8 cellular contexts compared by ENCODE assay signal in genomic region chr2:215917953-215918620, GRCh38.
DNase-seq lines count a peak whose midpoint lies in the region; ATAC-seq and TF ChIP-seq lines count a peak whose summit lies in the region.

No MANE protein-coding gene starts in this region.

- peaks cover 26% of the 10 kb centered on the region for H3K4me1 Mint-ChIP-seq in T-helper 2 cell treated with Interferon-gamma antibody and Interleukin-4, amounts not matched to agents 5 μg/mL and 100 μg/mL, for 36 hours (ENCODE audit: low read depth)

- no peak for ATAC-seq in heart left ventricle
- ATAC-seq in HG02981 (IDR thresholded peaks at IDR 0.05; ENCODE audit: unreplicated experiment), result peak; percentile 76

- peaks cover 8% of the 10 kb centered on the region for H3K4me1 ChIP-seq in cardiac muscle cell (ENCODE audit: low read depth)
- peaks cover 0 to 17% (median 0%) of the 10 kb centered on the region in 12 donors for H3K4me1 ChIP-seq in heart left ventricle
- peaks cover 6 to 10% of the 10 kb centered on the region in 2 donors for H3K4me1 ChIP-seq in muscle layer of duodenum (ENCODE audit: control insufficient read depth in 1 of 2, insufficient read depth in 2 of 2, low read length in 2 of 2)

- peak overlapping the region; percentile 37 for H3K27ac Mint-ChIP-seq in T-helper 2 cell treated with Interferon-gamma antibody and Interleukin-4, amounts not matched to agents 5 μg/mL and 100 μg/mL, for 36 hours

- no peaks in the 10 kb centered on the region for H3K9me3 Mint-ChIP-seq in T-helper 2 cell treated with Interferon-gamma antibody and Interleukin-4, amounts not matched to agents 5 μg/mL and 100 μg/mL, for 36 hours

- no peaks in the 10 kb centered on the region for H3K36me3 Mint-ChIP-seq in T-helper 2 cell treated with Interferon-gamma antibody and Interleukin-4, amounts not matched to agents 5 μg/mL and 100 μg/mL, for 36 hours (ENCODE audit: low read depth)

- H3K27me3 Mint-ChIP-seq in T-helper 2 cell treated with Interferon-gamma antibody and Interleukin-4, amounts not matched to agents 5 μg/mL and 100 μg/mL, for 36 hours (ENCODE audit: low read depth), result no peaks in the 10 kb centered on the region

- H3K36me3 ChIP-seq in cardiac muscle cell (no peaks in the 10 kb centered on the region), heart left ventricle (no peaks in the 10 kb centered on the region), muscle layer of duodenum (ENCODE audit: control insufficient read depth in 1 of 2, insufficient read depth in 2 of 2, low read length in 2 of 2) (no peaks in the 10 kb centered on the region)

- intact Hi-C loops in heart left ventricle (cut with DNase I), result loop anchor here in 5 of 10 donors (5.0 kb wide), 2 partner anchors 461 to 466 kb away; no protein-coding TSS in a partner anchor

- H3K9me3 ChIP-seq in cardiac muscle cell (ENCODE audit: low read depth) (no peaks in the 10 kb centered on the region), heart left ventricle (no peaks in the 10 kb centered on the region), muscle layer of duodenum (ENCODE audit: control insufficient read depth in 1 of 2, low read length in 2 of 2) (no peaks in the 10 kb centered on the region)

- no peak overlapping the region for H3K4me3 Mint-ChIP-seq in T-helper 2 cell treated with Interferon-gamma antibody and Interleukin-4, amounts not matched to agents 5 μg/mL and 100 μg/mL, for 36 hours

- H3K4me3 ChIP-seq in cardiac muscle cell, result no peak overlapping the region
- H3K4me3 ChIP-seq in heart left ventricle, result no peak overlapping the region
- no peak overlapping the region for H3K4me3 ChIP-seq in muscle layer of duodenum (ENCODE audit: low read depth in 1 of 2, low read length in 2 of 2)

- DNase-seq in cardiac muscle cell (ENCODE audit: low read depth in 1 of 2, low spot score in 1 of 2), result peak; percentile 29 to 35
- no peak for DNase-seq in heart left ventricle
- DNase-seq in T-helper 2 cell treated with Interferon-gamma antibody and Interleukin-4, amounts not matched to agents 5 μg/mL and 100 μg/mL, for 36 hours (ENCODE audit: low spot score), result no peak
- DNase-seq in NCI-H128 (lab: John Stamatoyannopoulos, UW; ENCODE audit: unreplicated experiment), result no peak
- DNase-seq in 8988T, result no peak
- DNase-seq in stimulated activated CD8-positive, alpha-beta memory T cell treated with anti-CD3 and anti-CD28 coated beads, Interleukin-4, amount 100 ng/mL, for 48 hours, result no peak

- 68 to 75% (median 70%) methylated on average over 3 of the region's 3 CpGs for WGBS in heart left ventricle, 4 donors

- no peak for TF ChIP-seq POLR2A in heart left ventricle (IDR thresholded peaks at IDR 0.05)

- no peak for TF ChIP-seq CTCF in cardiac muscle cell (IDR thresholded peaks at IDR 0.05; ENCODE audit: low read depth, low read length)
- no peak for TF ChIP-seq CTCF in heart left ventricle (IDR thresholded peaks at IDR 0.05)

- H3K27ac ChIP-seq in cardiac muscle cell (peak overlapping the region; percentile 46), heart left ventricle (peak overlapping the region in 4 of 12 donors; percentile 9 to 67 (median 46)), muscle layer of duodenum (ENCODE audit: low read length) (peak overlapping the region; percentile 1)

- no peaks in the 10 kb centered on the region for H3K27me3 ChIP-seq in cardiac muscle cell
- peaks cover 0 to 5% (median 0%) of the 10 kb centered on the region in 9 donors for H3K27me3 ChIP-seq in heart left ventricle
- no peaks in the 10 kb centered on the region for H3K27me3 ChIP-seq in muscle layer of duodenum (ENCODE audit: low read depth, low read length)

Comparison
In these comparisons a context has a peak if more than half of its experiments do, and no peak if none do; other contexts are left out.
1. DNase-seq: peak in cardiac muscle cell (2 of 2); none in heart left ventricle (0 of 5), T-helper 2 cell treated with Interferon-gamma antibody and Interleukin-4, amounts not matched to agents 5 μg/mL and 100 μg/mL, for 36 hours (single experiment), NCI-H128 (single experiment), 8988T (single experiment) and stimulated activated CD8-positive, alpha-beta memory T cell treated with anti-CD3 and anti-CD28 coated beads, Interleukin-4, amount 100 ng/mL, for 48 hours (single experiment).